ENCODE assay signal across 8 cellular contexts in genomic region chr19:3284759-3285646, GRCh38.
A peak's percentile ranks its signal among the peaks of the same experiment; 100 is the strongest.
DNase-seq lines count a peak whose midpoint lies in the region; ATAC-seq, FAIRE-seq and TF ChIP-seq lines count a peak whose summit lies in the region.

No MANE protein-coding gene starts in this region.

- no peaks in the 10 kb centered on the region for H3K4me1 ChIP-seq in endodermal cell (ENCODE audit: control insufficient read depth, insufficient read depth, low read length)
- peaks cover 10 to 15% of the 10 kb centered on the region in 2 donors for H3K4me1 ChIP-seq in naive thymus-derived CD4-positive, alpha-beta T cell (ENCODE audit: control insufficient read depth in 2 of 2, insufficient read depth in 2 of 2, low read length in 2 of 2)
- H3K4me1 ChIP-seq in transverse colon = peaks cover 0 to 16% (median 6%) of the 10 kb centered on the region in 4 donors

- H3K9ac ChIP-seq in endodermal cell (ENCODE audit: extremely low read depth, low read length, poor library complexity, severe bottlenecking) = no peak overlapping the region

- TF ChIP-seq EP300 in transverse colon (IDR thresholded peaks at IDR 0.05; ENCODE audit: low read depth) = no peak

- H3K9me3 ChIP-seq in endodermal cell (ENCODE audit: control insufficient read depth, low read length) = no peaks in the 10 kb centered on the region
- no peaks in the 10 kb centered on the region for H3K9me3 ChIP-seq in naive thymus-derived CD4-positive, alpha-beta T cell (ENCODE audit: control insufficient read depth in 2 of 3, low read length in 3 of 3)
- no peaks in the 10 kb centered on the region for H3K9me3 ChIP-seq in transverse colon

- CTCF ChIA-PET in naive thymus-derived CD4-positive, alpha-beta T cell (lab: Charles Lee) = interaction anchor here (0.6 to 1.4 kb wide), 2 partner anchors 12 to 217 kb away, joined by 4 to 5 read pairs; no protein-coding TSS in a partner anchor

- H3K9me3 Mint-ChIP-seq in endodermal cell = no peaks in the 10 kb centered on the region
- H3K9me3 Mint-ChIP-seq in naive thymus-derived CD4-positive, alpha-beta T cell = peaks cover 0 to 5% (median 0%) of the 10 kb centered on the region in 11 donors

- peaks cover 31% of the 10 kb centered on the region for H3K27me3 Mint-ChIP-seq in endodermal cell (ENCODE audit: insufficient read depth)
- H3K27me3 Mint-ChIP-seq in naive thymus-derived CD4-positive, alpha-beta T cell = peaks cover 0 to 12% (median 5%) of the 10 kb centered on the region in 5 donors

- H3K27ac ChIP-seq in endodermal cell (ENCODE audit: low read depth, low read length) (no peak overlapping the region), transverse colon (peak overlapping the region in 2 of 4 donors; percentile 58 to 69)
- no peak overlapping the region for H3K27ac ChIP-seq in naive thymus-derived CD4-positive, alpha-beta T cell (ENCODE audit: low read depth, low read length)

- WGBS in endodermal cell (ENCODE audit: insufficient coverage in 1 of 2, insufficient read length in 1 of 2), 2 experiments = 5 to 13% methylated on average over 9 to 37 of the region's 38 CpGs
- WGBS in transverse colon (ENCODE audit: low coverage in 1 of 2), 2 donors = 1% methylated on average over 26 of the region's 38 CpGs; no CpG with 5 or more reads in 1 of the 2 donors

- intact Hi-C loops in naive thymus-derived CD4-positive, alpha-beta T cell (cut with micrococcal nuclease) = loop anchor here (1.0 kb wide), 1 partner anchor 9 kb away; no protein-coding TSS in a partner anchor
- intact Hi-C loops in transverse colon (cut with DNase I; ENCODE audit: low total_unique reads) = no loop called here

- peak overlapping the region; percentile 96 for H3K27ac Mint-ChIP-seq in endodermal cell
- peak overlapping the region in 2 of 9 donors; percentile 68 to 70 for H3K27ac Mint-ChIP-seq in naive thymus-derived CD4-positive, alpha-beta T cell

- ATAC-seq in naive thymus-derived CD4-positive, alpha-beta T cell = peak; percentile 84
- ATAC-seq in GM21576 (IDR thresholded peaks at IDR 0.05; ENCODE audit: unreplicated experiment) (no peak), GM21390 (IDR thresholded peaks at IDR 0.05; ENCODE audit: unreplicated experiment) (no peak)

- POLR2A ChIA-PET in naive thymus-derived CD4-positive, alpha-beta T cell (lab: Charles Lee) = interaction anchor here (1.4 kb wide), 1 partner anchor 9 kb away, joined by 4 read pairs; no protein-coding TSS in a partner anchor

- no peak for FAIRE-seq in GM12891 (lab: Jason Lieb, UNC)

- H3K4me1 Mint-ChIP-seq in endodermal cell = no peaks in the 10 kb centered on the region
- peaks cover 0 to 18% (median 8%) of the 10 kb centered on the region in 7 donors for H3K4me1 Mint-ChIP-seq in naive thymus-derived CD4-positive, alpha-beta T cell

- no peaks in the 10 kb centered on the region for H3K36me3 ChIP-seq in endodermal cell (ENCODE audit: control insufficient read depth, insufficient read depth, low read length)
- H3K36me3 ChIP-seq in naive thymus-derived CD4-positive, alpha-beta T cell (ENCODE audit: control insufficient read depth in 2 of 3, insufficient read depth in 3 of 3, low read length in 3 of 3) = no peaks in the 10 kb centered on the region
- H3K36me3 ChIP-seq in transverse colon = no peaks in the 10 kb centered on the region

- peak; percentile 53 for DNase-seq in GM12891 (ENCODE audit: insufficient read length, low spot score)
- DNase-seq in NCI-H69 (lab: John Stamatoyannopoulos, UW) = peak; percentile 76
- DNase-seq in activated CD8-positive, alpha-beta memory T cell treated with anti-CD3 and anti-CD28 coated beads for 24 hours = peak; percentile 89
- DNase-seq in endodermal cell = peak; percentile 100
- DNase-seq in naive thymus-derived CD4-positive, alpha-beta T cell = peak; percentile 40 to 83 (median 57)
- DNase-seq in transverse colon = peak; percentile 95

- in situ Hi-C loops in transverse colon (cut with MboI; ENCODE audit: low pct_ligation_motif_present in 1 of 4, low pct_unique_long_range_greater_than_20kb in 1 of 4, low sequenced_read_pairs in 3 of 4) = no loop called here

- no peaks in the 10 kb centered on the region for H3K27me3 ChIP-seq in endodermal cell (ENCODE audit: control insufficient read depth, insufficient read depth, low read length, poor library complexity, severe bottlenecking)
- no peaks in the 10 kb centered on the region for H3K27me3 ChIP-seq in naive thymus-derived CD4-positive, alpha-beta T cell (ENCODE audit: control insufficient read depth in 2 of 2, insufficient read depth in 2 of 2, low read length in 2 of 2)
- peaks cover 73% of the 10 kb centered on the region for H3K27me3 ChIP-seq in transverse colon

- TF ChIP-seq POLR2A in GM12891 (IDR thresholded peaks at IDR 0.05; ENCODE audit: low read depth, low read length) (no peak), transverse colon (IDR thresholded peaks at IDR 0.05) (peak; percentile 66)

- H3K4me3 Mint-ChIP-seq in endodermal cell = peak overlapping the region; percentile 59
- H3K4me3 Mint-ChIP-seq in naive thymus-derived CD4-positive, alpha-beta T cell = peak overlapping the region in 9 of 10 donors; percentile 16 to 64 (median 54)

- TF ChIP-seq CTCF in endodermal cell (conservative IDR thresholded peaks at IDR 0.05) = no peak
- TF ChIP-seq CTCF in transverse colon (IDR thresholded peaks at IDR 0.05) = no peak

- H3K4me3 ChIP-seq in endodermal cell (ENCODE audit: low read length) (peak overlapping the region; percentile 77), transverse colon (peak overlapping the region in 2 of 4 donors; percentile 22 to 30)
- H3K4me3 ChIP-seq in naive thymus-derived CD4-positive, alpha-beta T cell (ENCODE audit: low read length) = peak overlapping the region; percentile 44

- H3K36me3 Mint-ChIP-seq in endodermal cell (ENCODE audit: low read depth) = no peaks in the 10 kb centered on the region
- H3K36me3 Mint-ChIP-seq in naive thymus-derived CD4-positive, alpha-beta T cell = no peaks in the 10 kb centered on the region

TF ChIP-seq in GM12891, 5 proteins besides CTCF, POLR2A, EP300 and RAD21:
- no peak for TF ChIP-seq SPI1 (IDR thresholded peaks at IDR 0.05; ENCODE audit: low read depth, low read length)
